8 cellular contexts compared by ENCODE assay signal in the genomic region with DNA sequence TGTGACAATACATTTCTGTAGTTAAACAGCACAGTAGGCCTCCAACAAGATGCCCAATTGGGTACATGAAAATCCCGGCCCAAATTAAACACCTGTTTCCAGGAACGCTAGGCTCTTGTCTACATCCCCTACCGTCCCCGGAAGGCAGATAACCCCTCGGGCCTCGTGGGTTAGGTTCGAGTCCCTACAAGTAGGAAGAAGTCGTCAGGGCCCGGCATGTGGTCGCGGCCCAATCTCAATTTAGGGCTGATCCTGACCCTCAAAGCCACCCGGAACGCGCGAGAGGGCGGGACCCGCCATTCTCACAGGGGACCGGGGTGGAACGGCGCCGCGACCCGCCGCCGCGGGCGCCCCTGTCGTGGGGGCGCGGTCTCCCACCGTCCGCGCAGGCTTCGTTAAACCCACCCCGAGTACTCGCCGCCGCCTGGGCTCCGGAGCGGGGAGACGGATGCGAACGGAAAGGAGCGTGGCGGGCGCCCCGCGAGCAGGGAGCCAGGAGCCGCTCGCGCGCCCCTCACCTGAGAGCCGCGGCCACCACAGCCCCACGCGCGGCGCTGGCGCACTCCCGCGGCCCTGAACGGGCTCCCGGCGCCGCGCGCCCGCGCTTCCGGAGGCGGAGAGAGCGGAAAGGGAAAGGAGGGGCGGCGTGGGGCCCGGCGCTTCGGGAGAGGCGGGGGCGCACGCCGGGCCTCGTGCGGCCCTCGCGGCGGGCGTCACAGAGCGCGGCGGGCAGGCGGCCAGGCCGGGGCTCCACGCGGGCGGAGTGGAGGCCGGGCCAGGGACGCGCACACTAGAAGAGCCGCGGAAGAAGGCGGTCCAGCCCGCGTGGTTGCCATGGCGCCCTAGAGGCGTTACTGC. TPM values are rescaled to one million over a fixed set of nuclear protein-coding genes. Genes with fewer than 3 reads are reported as not detected.
DNase-seq lines count a peak whose midpoint lies in the region; ATAC-seq, FAIRE-seq and TF ChIP-seq lines count a peak whose summit lies in the region.

Gene CFAP97 (minus strand): TSS at position 621 of the 858 bp plus-strand sequence. CDS start 12,804 bp downstream, outside the sequence.

- TF ChIP-seq POLR2A in GM12891 (IDR thresholded peaks at IDR 0.05; ENCODE audit: low read depth, low read length): peak; percentile 16

- H3K27me3 Mint-ChIP-seq in HFFc6 (ENCODE audit: insufficient read depth): no peaks in the 10 kb centered on the region; the same call in 1 of the 2 replicates
- no peaks in the 10 kb centered on the region for H3K27me3 Mint-ChIP-seq in T-helper 2 cell treated with Interferon-gamma antibody and Interleukin-4, amounts not matched to agents 5 μg/mL and 100 μg/mL, for 36 hours (ENCODE audit: low read depth)

- peaks cover 8% of the 10 kb centered on the region for H3K4me1 ChIP-seq in right cardiac atrium (ENCODE audit: control insufficient read depth, insufficient read depth, low read length)

- H3K27ac ChIP-seq in right cardiac atrium (ENCODE audit: low read length): peak within 1 kb of the TSS; percentile 88

- no peak for TF ChIP-seq CTCF in HFFc6 (IDR thresholded peaks at IDR 0.05)

- peak within 1 kb of the TSS; percentile 88 for H3K4me3 ChIP-seq in right cardiac atrium (ENCODE audit: low read length)

- H3K27ac Mint-ChIP-seq in HFFc6: peak within 1 kb of the TSS; percentile 98
- H3K27ac Mint-ChIP-seq in T-helper 2 cell treated with Interferon-gamma antibody and Interleukin-4, amounts not matched to agents 5 μg/mL and 100 μg/mL, for 36 hours: peak within 1 kb of the TSS; percentile 99

- intact Hi-C loops in right cardiac atrium (cut with DNase I): loop anchor here in 1 of 4 donors (10.0 kb wide), 1 partner anchor 101 kb away; no protein-coding TSS in a partner anchor

- peaks cover 10% of the 10 kb centered on the region for H3K36me3 Mint-ChIP-seq in HFFc6 (ENCODE audit: low read depth)
- peaks cover 4% of the 10 kb centered on the region for H3K36me3 Mint-ChIP-seq in T-helper 2 cell treated with Interferon-gamma antibody and Interleukin-4, amounts not matched to agents 5 μg/mL and 100 μg/mL, for 36 hours (ENCODE audit: low read depth)

- H3K27me3 ChIP-seq in right cardiac atrium (ENCODE audit: control insufficient read depth, insufficient read depth): no peaks in the 10 kb centered on the region

- H3K4me1 Mint-ChIP-seq in HFFc6 (ENCODE audit: low read depth): peaks cover 35% of the 10 kb centered on the region
- H3K4me1 Mint-ChIP-seq in T-helper 2 cell treated with Interferon-gamma antibody and Interleukin-4, amounts not matched to agents 5 μg/mL and 100 μg/mL, for 36 hours (ENCODE audit: low read depth): peaks cover 32% of the 10 kb centered on the region

- DNase-seq in GM12891 (ENCODE audit: insufficient read length, low spot score): peak; percentile 62
- peak; percentile 85 for DNase-seq in HFFc6
- DNase-seq in NCI-H1092 treated with DMSO at 0.1 percent for 48 hours (lab: John Stamatoyannopoulos, UW): peak; percentile 87
- peak; percentile 82 for DNase-seq in T-helper 2 cell treated with Interferon-gamma antibody and Interleukin-4, amounts not matched to agents 5 μg/mL and 100 μg/mL, for 36 hours (ENCODE audit: low spot score)
- DNase-seq in anterior cingulate cortex (lab: John Stamatoyannopoulos, UW): peak; percentile 22 to 93 (median 85)
- DNase-seq in right cardiac atrium: peak; percentile 96 to 98 (median 97)
- DNase-seq in putamen (ENCODE audit: low spot score): peak; percentile 91
- DNase-seq in urothelium cell line (ENCODE audit: low spot score): peak; percentile 82

- under 1% methylated on average over 105 of the region's 105 CpGs for WGBS in right cardiac atrium

- H3K9me3 ChIP-seq in right cardiac atrium (ENCODE audit: control insufficient read depth, low read length): no peaks in the 10 kb centered on the region

- FAIRE-seq in GM12891 (lab: Jason Lieb, UNC): peak; percentile 68
- FAIRE-seq in urothelium cell line (lab: Jason Lieb, UNC): peak; percentile 9

- H3K4me3 Mint-ChIP-seq in HFFc6: peak within 1 kb of the TSS; percentile 95
- peak within 1 kb of the TSS; percentile 98 for H3K4me3 Mint-ChIP-seq in T-helper 2 cell treated with Interferon-gamma antibody and Interleukin-4, amounts not matched to agents 5 μg/mL and 100 μg/mL, for 36 hours

- H3K9me3 Mint-ChIP-seq in HFFc6: no peaks in the 10 kb centered on the region
- H3K9me3 Mint-ChIP-seq in T-helper 2 cell treated with Interferon-gamma antibody and Interleukin-4, amounts not matched to agents 5 μg/mL and 100 μg/mL, for 36 hours: no peaks in the 10 kb centered on the region

- peak; percentile 94 to 96 for ATAC-seq in right cardiac atrium

TF ChIP-seq in GM12891, 5 proteins besides CTCF, POLR2A, EP300 and RAD21:
- TF ChIP-seq PAX5 (IDR thresholded peaks at IDR 0.05; ENCODE audit: insufficient read depth, low read length, severe bottlenecking) (no peak), TAF1 (IDR thresholded peaks at IDR 0.05; ENCODE audit: low read depth, low read length) (no peak; the same call in 1 of the 2 replicates), POLR2AphosphoS5 (IDR thresholded peaks at IDR 0.05; ENCODE audit: low read depth, low read length) (peak; percentile 42; the same call in 1 of the 2 replicates)

RNA-seq across cellular contexts. Expression of gene CFAP97, which starts in this region (rescaled TPM):
- polyA plus RNA-seq in GM12891 (2012; ENCODE audit: low read depth, missing spikeins): 17.8 TPM
- 10 to 100 TPM; 35.0 to 44.0 (median 41.0) TPM for total RNA-seq in HFFc6 (2021; fragmentation: NEBNext Ultra II Directional; extraction: Animal tissue kit (Norgen Biotek cat#: 25700))
- 10 to 100 TPM; 16.4 to 26.9 (median 18.4) TPM for total RNA-seq in right cardiac atrium
- 4.1 TPM for polyA plus RNA-seq in right cardiac atrium

Comparison
In these comparisons a context has a peak if more than half of its experiments do, and no peak if none do; other contexts are left out.
1. Peak in every context shown above with its lines: DNase-seq, ATAC-seq, H3K4me3 ChIP-seq and H3K27ac ChIP-seq.